8 cellular contexts compared by ENCODE assay signal in genomic region chr20:35146299-35146921, GRCh38. TPM values are rescaled to one million over a fixed set of nuclear protein-coding genes. Genes with fewer than 3 reads are reported as not detected.
DNase-seq lines count a peak whose midpoint lies in the region; TF ChIP-seq lines count a peak whose summit lies in the region.

No MANE protein-coding gene starts in this region.

- H2AFZ ChIP-seq in osteoblast (ENCODE audit: low read length), result peak overlapping the region; percentile 93

- H3K79me2 ChIP-seq in osteoblast (ENCODE audit: insufficient read depth, low read length), result peaks cover 6% of the 10 kb centered on the region

- TF ChIP-seq CTCF in fibroblast of the aortic adventitia (IDR thresholded peaks at IDR 0.05; ENCODE audit: insufficient read depth, low read length) (peak; percentile 38), osteoblast (IDR thresholded peaks at IDR 0.05; ENCODE audit: extremely low read depth, low read depth, low read length) (no peak)

- H3K9me3 Mint-ChIP-seq in activated CD4-positive, alpha-beta T cell treated with anti-CD3 and anti-CD28 coated beads, Interleukin-2, amount 10 ng/mL, durations not matched to agents 24 days and 14 days, result no peaks in the 10 kb centered on the region

- peak; percentile 9 for DNase-seq in activated CD4-positive, alpha-beta T cell treated with anti-CD3 and anti-CD28 coated beads for 1 hour
- no peak for DNase-seq in activated CD4-positive, alpha-beta T cell treated with anti-CD3 and anti-CD28 coated beads, Interleukin-2, amount 50 U/mL, for 1 hour
- DNase-seq in HuH-7 (ENCODE audit: low spot score), result peak; percentile 69
- DNase-seq in activated CD4-positive, alpha-beta T cell treated with anti-CD3 and anti-CD28 coated beads, Interleukin-2, amount 10 ng/mL, durations not matched to agents 24 days and 14 days, result no peak
- DNase-seq in fibroblast of the aortic adventitia (ENCODE audit: low read depth), result no peak
- peak; percentile 76 for DNase-seq in osteoblast (ENCODE audit: insufficient read length, low spot score, missing footprints)
- DNase-seq in CD1c-positive myeloid dendritic cell (ENCODE audit: extremely low spot score), result no peak
- DNase-seq in effector CD8-positive, alpha-beta T cell (lab: John Stamatoyannopoulos, UW), result no peak

- H3K36me3 Mint-ChIP-seq in activated CD4-positive, alpha-beta T cell treated with anti-CD3 and anti-CD28 coated beads, Interleukin-2, amount 10 ng/mL, durations not matched to agents 24 days and 14 days (ENCODE audit: low read depth), result peaks cover 21% of the 10 kb centered on the region

- H3K4me2 ChIP-seq in osteoblast (ENCODE audit: insufficient read depth, low read length), result peak overlapping the region; percentile 99

- peak overlapping the region; percentile 93 for H3K27ac ChIP-seq in osteoblast (ENCODE audit: low read depth, low read length)

- H3K9me3 ChIP-seq in osteoblast (ENCODE audit: low read depth, low read length), result no peaks in the 10 kb centered on the region

- H3K4me1 ChIP-seq in osteoblast (ENCODE audit: insufficient read depth, low read length), result peaks cover 19% of the 10 kb centered on the region

- intact Hi-C loops in activated CD4-positive, alpha-beta T cell treated with anti-CD3 and anti-CD28 coated beads, Interleukin-2, amount 10 ng/mL, durations not matched to agents 24 days and 14 days (cut with micrococcal nuclease), result loop anchor here (2.0 to 10.0 kb wide), 3 partner anchors 54 to 272 kb away; partner anchors contain the start of genes TRPC4AP and UQCC1

- H4K20me1 ChIP-seq in osteoblast (ENCODE audit: insufficient read depth, low read length), result no peaks in the 10 kb centered on the region

- H3K4me3 ChIP-seq in fibroblast of the aortic adventitia (ENCODE audit: low read depth, low read length), result peak overlapping the region; percentile 97
- H3K4me3 ChIP-seq in osteoblast (ENCODE audit: insufficient read depth, low read length), result peak overlapping the region; percentile 97

- H3K4me3 Mint-ChIP-seq in activated CD4-positive, alpha-beta T cell treated with anti-CD3 and anti-CD28 coated beads, Interleukin-2, amount 10 ng/mL, durations not matched to agents 24 days and 14 days, result peak overlapping the region; percentile 91

- H3K36me3 ChIP-seq in osteoblast (ENCODE audit: insufficient read depth, low read length), result peaks cover 16% of the 10 kb centered on the region

- no peaks in the 10 kb centered on the region for H3K27me3 ChIP-seq in osteoblast (ENCODE audit: insufficient read depth, low read length)

- H3K27ac Mint-ChIP-seq in activated CD4-positive, alpha-beta T cell treated with anti-CD3 and anti-CD28 coated beads, Interleukin-2, amount 10 ng/mL, durations not matched to agents 24 days and 14 days, result peak overlapping the region; percentile 89

- peaks cover 3% of the 10 kb centered on the region for H3K27me3 Mint-ChIP-seq in activated CD4-positive, alpha-beta T cell treated with anti-CD3 and anti-CD28 coated beads, Interleukin-2, amount 10 ng/mL, durations not matched to agents 24 days and 14 days

- H3K4me1 Mint-ChIP-seq in activated CD4-positive, alpha-beta T cell treated with anti-CD3 and anti-CD28 coated beads, Interleukin-2, amount 10 ng/mL, durations not matched to agents 24 days and 14 days, result peaks cover 26% of the 10 kb centered on the region

RNA-seq across cellular contexts. Expression of gene EDEM2, which starts 0.7 kb away (rescaled TPM):
- total RNA-seq in activated CD4-positive, alpha-beta T cell treated with anti-CD3 and anti-CD28 coated beads, Interleukin-2, amount 10 ng/mL, durations not matched to agents 24 days and 14 days, result 19.2 and 21.1 TPM in 2 replicates
- total RNA-seq in fibroblast of the aortic adventitia (ENCODE audit: low replicate concordance), result 16.7 and 34.1 TPM in 2 replicates
- total RNA-seq in osteoblast, result 32.2 and 41.8 TPM in 2 replicates

RNA-seq across cellular contexts. Expression of gene PROCR, which starts 25.5 kb away (rescaled TPM):
- total RNA-seq in activated CD4-positive, alpha-beta T cell treated with anti-CD3 and anti-CD28 coated beads, Interleukin-2, amount 10 ng/mL, durations not matched to agents 24 days and 14 days, result 0.24 and 0.84 TPM in 2 replicates
- total RNA-seq in fibroblast of the aortic adventitia (ENCODE audit: low replicate concordance) (62.2 and 106 TPM in 2 replicates), osteoblast (35.9 and 38.0 TPM in 2 replicates)

RNA-seq across cellular contexts. Expression of gene TRPC4AP, which starts 53.8 kb away (rescaled TPM):
- 46.4 and 47.8 TPM in 2 replicates for total RNA-seq in activated CD4-positive, alpha-beta T cell treated with anti-CD3 and anti-CD28 coated beads, Interleukin-2, amount 10 ng/mL, durations not matched to agents 24 days and 14 days
- total RNA-seq in fibroblast of the aortic adventitia (ENCODE audit: low replicate concordance) (53.0 and 91.7 TPM in 2 replicates), osteoblast (98.7 and 98.8 TPM in 2 replicates)

Comparison
In these comparisons a context has a peak if more than half of its experiments do, and no peak if none do; other contexts are left out.
1. DNase-seq: peak in activated CD4-positive, alpha-beta T cell treated with anti-CD3 and anti-CD28 coated beads for 1 hour (single experiment), HuH-7 (single experiment) and osteoblast (single experiment); none in activated CD4-positive, alpha-beta T cell treated with anti-CD3 and anti-CD28 coated beads, Interleukin-2, amount 50 U/mL, for 1 hour (single experiment), activated CD4-positive, alpha-beta T cell treated with anti-CD3 and anti-CD28 coated beads, Interleukin-2, amount 10 ng/mL, durations not matched to agents 24 days and 14 days (single experiment), fibroblast of the aortic adventitia (single experiment), CD1c-positive myeloid dendritic cell (single experiment) and effector CD8-positive, alpha-beta T cell (single experiment).
2. RNA of gene PROCR, which starts 25.5 kb away (total RNA-seq): 62.2 to 106 TPM in fibroblast of the aortic adventitia and 35.9 to 38.0 TPM in osteoblast; 0.24 to 0.84 TPM in activated CD4-positive, alpha-beta T cell treated with anti-CD3 and anti-CD28 coated beads, Interleukin-2, amount 10 ng/mL, durations not matched to agents 24 days and 14 days; every median in the first group is over 10 times any median in the second.